Comparison of ENCODE assay signal across 8 cellular contexts in the genomic region with DNA sequence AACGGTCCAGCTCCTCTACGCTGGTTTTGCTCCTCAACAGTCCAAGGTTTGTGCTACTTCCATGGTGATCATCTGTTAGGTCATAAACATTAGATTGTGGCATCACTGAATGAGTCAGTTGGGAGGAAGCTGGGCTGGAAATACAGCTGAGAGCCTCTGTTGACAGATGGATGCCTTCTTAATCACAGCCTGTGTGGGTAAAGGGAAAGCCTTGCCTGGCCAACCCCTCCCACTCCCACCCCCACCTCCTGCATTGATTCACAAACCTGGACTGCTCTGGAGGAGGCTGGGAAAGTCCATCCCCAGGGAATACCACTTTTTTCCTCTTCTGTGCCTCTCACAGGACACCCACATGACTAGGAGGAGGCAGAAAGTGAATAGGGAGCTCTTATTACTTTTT.
DNase-seq lines count a peak whose midpoint lies in the region; ATAC-seq and TF ChIP-seq lines count a peak whose summit lies in the region.

No MANE protein-coding gene starts in this region.

- H3K27me3 ChIP-seq in ascending aorta: no peaks in the 10 kb centered on the region
- H3K27me3 ChIP-seq in kidney epithelial cell (ENCODE audit: control insufficient read depth, insufficient read depth, low read length): no peaks in the 10 kb centered on the region

- H3K4me3 ChIP-seq in ascending aorta: peak overlapping the region in 1 of 2 donors; percentile 38
- no peak overlapping the region for H3K4me3 ChIP-seq in kidney epithelial cell (ENCODE audit: low read depth, low read length)
- H3K4me3 ChIP-seq in urinary bladder (ENCODE audit: low read depth, low read length): no peak overlapping the region

- H3K9me3 ChIP-seq in ascending aorta: no peaks in the 10 kb centered on the region

- WGBS in urinary bladder: 30% methylated on average over 2 of the region's 2 CpGs

- ATAC-seq in HG03460 (IDR thresholded peaks at IDR 0.05; ENCODE audit: unreplicated experiment) (no peak), GM21529 (IDR thresholded peaks at IDR 0.05; ENCODE audit: unreplicated experiment) (no peak)

- TF ChIP-seq CTCF in ascending aorta (IDR thresholded peaks at IDR 0.05): no peak
- TF ChIP-seq CTCF in kidney epithelial cell (IDR thresholded peaks at IDR 0.05; ENCODE audit: insufficient read depth, low read length, poor library complexity, severe bottlenecking): no peak

- H3K4me1 ChIP-seq in ascending aorta (peaks cover 23 to 32% of the 10 kb centered on the region in 2 donors), urinary bladder (ENCODE audit: insufficient read depth) (no peaks in the 10 kb centered on the region)

- no peaks in the 10 kb centered on the region for H3K36me3 ChIP-seq in ascending aorta
- H3K36me3 ChIP-seq in kidney epithelial cell (ENCODE audit: control insufficient read depth, insufficient read depth, low read length): no peaks in the 10 kb centered on the region
- no peaks in the 10 kb centered on the region for H3K36me3 ChIP-seq in urinary bladder (ENCODE audit: insufficient read depth)

- peak overlapping the region; percentile 90 to 92 for H3K27ac ChIP-seq in ascending aorta
- peak overlapping the region; percentile 56 for H3K27ac ChIP-seq in urinary bladder (ENCODE audit: low read depth)

- intact Hi-C loops in ascending aorta (cut with DNase I): loop anchor here (1.0 to 2.0 kb wide), 5 partner anchors 17 to 181 kb away; partner anchors contain the start of gene CCN2

- DNase-seq in SKM-1 treated with dmso at 0.1 percent for 144 hours (lab: John Stamatoyannopoulos, UW; ENCODE audit: unreplicated experiment) (peak; percentile 10), SKM-1 (lab: John Stamatoyannopoulos, UW; ENCODE audit: unreplicated experiment) (no peak), ascending aorta (ENCODE audit: low spot score in 2 of 2) (peak; percentile 33 to 93), kidney epithelial cell (ENCODE audit: low read depth) (peak; percentile 99), NCI-H510A (lab: John Stamatoyannopoulos, UW) (no peak)

Comparison
In these comparisons a context has a peak if more than half of its experiments do, and no peak if none do; other contexts are left out.
1. DNase-seq: peak in SKM-1 treated with dmso at 0.1 percent for 144 hours (single experiment), ascending aorta (2 of 2) and kidney epithelial cell (single experiment); none in SKM-1 (single experiment) and NCI-H510A (single experiment).